8 cellular contexts compared by ENCODE assay signal in the genomic region with DNA sequence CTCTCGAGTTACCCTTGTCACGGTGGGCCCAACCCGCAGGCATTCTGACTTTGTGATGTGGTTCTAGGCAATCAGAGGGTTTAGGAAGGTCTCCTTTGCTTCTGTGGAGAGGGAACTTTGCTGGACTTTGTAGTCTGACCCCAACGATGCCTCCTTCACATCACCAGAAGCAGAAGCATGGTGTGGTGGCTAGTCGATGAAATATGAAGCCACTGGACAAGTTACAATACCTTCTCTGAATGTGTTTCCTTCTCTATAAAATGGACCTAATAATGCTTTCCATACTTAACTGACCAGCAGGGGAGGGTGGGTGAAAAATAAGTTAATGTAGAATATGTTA. TPM values are rescaled to one million over a fixed set of nuclear protein-coding genes. Genes with fewer than 3 reads are reported as not detected.
DNase-seq lines count a peak whose midpoint lies in the region; ATAC-seq and TF ChIP-seq lines count a peak whose summit lies in the region.

No MANE protein-coding gene starts in this region.

- peaks cover 5% of the 10 kb centered on the region for H3K4me1 ChIP-seq in colonic mucosa
- peaks cover 15% of the 10 kb centered on the region for H3K4me1 ChIP-seq in mononuclear cell (ENCODE audit: insufficient read depth, low read length)
- H3K4me1 ChIP-seq in aorta (ENCODE audit: control insufficient read depth in 1 of 2, insufficient read depth in 2 of 2, low read length in 2 of 2) = no peaks in the 10 kb centered on the region

- no peak for TF ChIP-seq CTCF in colonic mucosa (IDR thresholded peaks at IDR 0.05)

- ATAC-seq in Right ventricle myocardium inferior (peak; percentile 2), left ventricle myocardium superior (no peak), aorta (ENCODE audit: low FRiP score) (peak; percentile 33)

- intact Hi-C loops in Right ventricle myocardium inferior (cut with DNase I) = loop anchor here (5.0 kb wide), 1 partner anchor 309 kb away; no protein-coding TSS in a partner anchor
- intact Hi-C loops in left ventricle myocardium superior (cut with micrococcal nuclease) = loop anchor here (10.0 kb wide), 1 partner anchor 307 kb away; no protein-coding TSS in a partner anchor
- intact Hi-C loops in colonic mucosa (cut with DNase I) = loop anchor here (5.0 kb wide), 2 partner anchors 304 to 526 kb away; no protein-coding TSS in a partner anchor
- intact Hi-C loops in aorta (cut with DNase I) = no loop called here

- DNase-seq in Right ventricle myocardium inferior (ENCODE audit: missing footprints) = no peak
- DNase-seq in left ventricle myocardium superior = no peak
- no peak for DNase-seq in colonic mucosa
- DNase-seq in aorta = no peak
- DNase-seq in LoVo (ENCODE audit: low spot score) = no peak
- DNase-seq in germinal center (ENCODE audit: low spot score) = no peak
- DNase-seq in stimulated activated naive CD4-positive, alpha-beta T cell (lab: John Stamatoyannopoulos, UW) = no peak

- H3K4me3 ChIP-seq in colonic mucosa (peak overlapping the region; percentile 77), mononuclear cell (ENCODE audit: low read length) (peak overlapping the region; percentile 75), aorta (ENCODE audit: low read length in 2 of 2) (peak overlapping the region; percentile 78 to 92)

- H3K27ac ChIP-seq in colonic mucosa = no peak overlapping the region
- H3K27ac ChIP-seq in aorta (ENCODE audit: low read depth in 1 of 2, low read length in 2 of 2) = peak overlapping the region in 1 of 2 donors; percentile 42

- peak overlapping the region; percentile 72 to 87 for H3K9ac ChIP-seq in colonic mucosa (ENCODE audit: low read depth in 2 of 2, low read length in 2 of 2)

- 0 to 3% methylated on average over 5 of the region's 5 CpGs for WGBS in aorta, 2 donors

- no peaks in the 10 kb centered on the region for H3K27me3 ChIP-seq in colonic mucosa
- no peaks in the 10 kb centered on the region for H3K27me3 ChIP-seq in mononuclear cell (ENCODE audit: insufficient read depth, low read length)
- no peaks in the 10 kb centered on the region for H3K27me3 ChIP-seq in aorta (ENCODE audit: control insufficient read depth in 1 of 2, insufficient read depth in 2 of 2, low read length in 1 of 2)

- H3K9me3 ChIP-seq in colonic mucosa = no peaks in the 10 kb centered on the region
- no peaks in the 10 kb centered on the region for H3K9me3 ChIP-seq in mononuclear cell (ENCODE audit: low read depth, low read length)
- H3K9me3 ChIP-seq in aorta (ENCODE audit: control insufficient read depth, low read length) = no peaks in the 10 kb centered on the region

- no peaks in the 10 kb centered on the region for H3K36me3 ChIP-seq in colonic mucosa
- H3K36me3 ChIP-seq in aorta (ENCODE audit: control insufficient read depth in 1 of 2, insufficient read depth in 2 of 2, low read length in 1 of 2) = no peaks in the 10 kb centered on the region

RNA-seq across cellular contexts. Expression of a gene that starts 0.6 kb away (rescaled TPM):
- total RNA-seq in Right ventricle myocardium inferior (1.1 TPM), left ventricle myocardium superior (2.7 TPM), colonic mucosa (1 to 10 TPM; 3.3 to 6.0 TPM), mononuclear cell (2.9 TPM), aorta (10 to 100 TPM in 1 of 2 donors, 1 to 10 TPM in 1; 4.4 to 10.9 TPM)
- 1 to 10 TPM; 1.0 to 5.1 TPM for polyA plus RNA-seq in aorta

Comparison
In these comparisons a context has a peak if more than half of its experiments do, and no peak if none do; other contexts are left out.
1. intact Hi-C loops: an anchor here in Right ventricle myocardium inferior (5.0 kb wide), left ventricle myocardium superior (10.0 kb wide) and colonic mucosa (5.0 kb wide); none called in aorta.